1 cellular context compared by ENCODE assay signal in genomic region chr10:114526497-114527238, GRCh38.
TF ChIP-seq lines count a peak whose summit lies in the region.

No MANE protein-coding gene starts in this region.

TF ChIP-seq in GM12878, 131 proteins besides CTCF, POLR2A, EP300 and RAD21 (continued from another document):
- TF ChIP-seq MAX (IDR thresholded peaks at IDR 0.05; ENCODE audit: low read depth, low read length) (no peak; the same call in none of the 2 replicates), BACH1 (IDR thresholded peaks at IDR 0.05; ENCODE audit: borderline replicate concordance) (no peak), PAX5 (IDR thresholded peaks at IDR 0.05; ENCODE audit: borderline replicate concordance, low read depth, low read length) (peak; percentile 65; the same call in 1 of the 2 replicates), E4F1 (IDR thresholded peaks at IDR 0.05; ENCODE audit: borderline replicate concordance, partially characterized antibody) (no peak), ZNF592 (IDR thresholded peaks at IDR 0.05) (no peak), RUNX3 (IDR thresholded peaks at IDR 0.05; ENCODE audit: low read length) (peak; percentile 93), POU2F2 (IDR thresholded peaks at IDR 0.05; ENCODE audit: borderline replicate concordance, low read depth, low read length) (peak; percentile 79; the same call in 2 of the 3 replicates), E2F8 (IDR thresholded peaks at IDR 0.05; ENCODE audit: low read depth, partially characterized antibody) (no peak), ATF2 (IDR thresholded peaks at IDR 0.05; ENCODE audit: low read length) (peak; percentile 65; the same call in 1 of the 2 replicates), GABPA (IDR thresholded peaks at IDR 0.05; ENCODE audit: low read depth) (0 out of 2 replicates have a peak, but pooled peaks have one; percentile 14), BCL3 (IDR thresholded peaks at IDR 0.05; ENCODE audit: borderline replicate concordance, insufficient read depth, low read depth, low read length, poor library complexity, severe bottlenecking) (peak; percentile 34), PML (IDR thresholded peaks at IDR 0.05; ENCODE audit: low read length) (peak; percentile 76; the same call in 1 of the 2 replicates)
